In the genomic region with DNA sequence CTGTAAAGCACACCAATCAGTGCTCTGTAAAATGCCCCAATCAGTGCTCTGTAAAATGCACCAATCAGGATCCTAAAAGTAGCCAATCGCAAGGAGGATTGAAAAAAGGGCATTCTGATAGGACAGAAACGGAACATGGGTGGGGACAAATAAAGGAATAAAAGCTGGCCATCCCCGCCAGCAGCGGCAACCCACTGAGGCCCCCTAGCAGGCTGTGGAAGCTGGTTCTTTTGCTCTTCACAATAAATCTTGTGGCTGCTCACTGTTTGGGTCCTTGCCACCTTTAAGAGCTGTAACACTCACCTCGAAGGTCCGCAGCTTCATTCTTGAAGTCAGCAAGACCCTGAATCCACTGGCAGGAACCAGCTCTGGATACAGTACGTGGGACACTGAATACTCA, we compare ENCODE assay signal across 24 cellular contexts.
DNase-seq lines count a peak whose midpoint lies in the region; ATAC-seq, FAIRE-seq and TF ChIP-seq lines count a peak whose summit lies in the region.
"Had no signal": no experiment of that assay in that cellular context is flagged by ENCODE, and none has a peak within 500 bp of the region (broad histone marks: within the 10 kb centered on the region; RNA-seq: fewer than 3 reads in every experiment).

No MANE protein-coding gene starts in this region.

- H3K27ac ChIP-seq in DND-41 (ENCODE audit: low read length) (no peak overlapping the region), H1 (ENCODE audit: low read depth, low read length) (no peak overlapping the region), testis (no peak overlapping the region)
- H3K27ac ChIP-seq: RWPE1 had no signal

- no peak for ATAC-seq in DND-41 (ENCODE audit: insufficient read depth, low read depth)
- ATAC-seq: T-cell had no signal

- no peak overlapping the region for H2BK120ac ChIP-seq in H1 (replicated peaks; ENCODE audit: low read depth, low read length)

- H3K4me3 Mint-ChIP-seq in HFFc6 = no peak overlapping the region
- H3K4me3 Mint-ChIP-seq: CD4-positive, alpha-beta memory T cell; T-cell had no signal

- H4K5ac ChIP-seq in H1 (ENCODE audit: insufficient read length, low read depth, low read length) = no peak overlapping the region

- H3K27me3 ChIP-seq in DND-41 (ENCODE audit: insufficient read depth, low read length, poor library complexity) (no peaks in the 10 kb centered on the region), H1 (replicated peaks in 1 of 4; ENCODE audit: control insufficient read depth in 3 of 4, extremely low read depth in 1 of 4, insufficient read depth in 3 of 4, low read length in 3 of 4) (no peaks in the 10 kb centered on the region), testis (no peaks in the 10 kb centered on the region)

- POLR2A ChIA-PET in H1 (lab: Charles Lee; ENCODE audit: partially characterized antibody) = interaction anchor here (0.9 kb wide), 1 partner anchor 23 kb away, joined by 6 read pairs; no protein-coding TSS in a partner anchor

- no peak overlapping the region for H2BK5ac ChIP-seq in H1 (ENCODE audit: low read depth, low read length)

- H3K9me3 ChIP-seq in DND-41 (ENCODE audit: insufficient read depth, low read length, severe bottlenecking) = no peaks in the 10 kb centered on the region
- H3K9me3 ChIP-seq in H1 (ENCODE audit: insufficient read depth in 2 of 2, low read depth in 1 of 2, low read length in 1 of 2) = no peaks in the 10 kb centered on the region
- no peaks in the 10 kb centered on the region for H3K9me3 ChIP-seq in testis

- WGBS in H1 (ENCODE audit: extremely low coverage in 1 of 2, insufficient coverage in 1 of 2, insufficient read length in 1 of 2, insufficient replicate concordance in 2 of 2, low coverage in 1 of 2, low lambda C conversion rate in 2 of 2, missing lambda C conversion rate in 1 of 2), 2 experiments = 98% methylated on average over 7 of the region's 7 CpGs; no CpG with 5 or more reads in 1 of the 2 experiments
- WGBS in testis, 2 donors = 79 to 86% methylated on average over 7 of the region's 7 CpGs

- no peak overlapping the region for H2BK20ac ChIP-seq in H1 (ENCODE audit: low read length)

- H2AFZ ChIP-seq in DND-41 (ENCODE audit: low read depth, low read length) = no peak overlapping the region
- H2AFZ ChIP-seq in H1 (ENCODE audit: low read length) = no peak overlapping the region

- H4K20me1 ChIP-seq in DND-41 (ENCODE audit: insufficient read depth, low read length) = no peaks in the 10 kb centered on the region
- H4K20me1 ChIP-seq in H1 (replicated peaks in 1 of 2; ENCODE audit: control insufficient read depth in 1 of 2, insufficient read depth in 2 of 2, low read length in 2 of 2) = no peaks in the 10 kb centered on the region

- TF ChIP-seq RAD21 in H1 (IDR thresholded peaks at IDR 0.05 in 1 of 2, conservative IDR thresholded peaks at IDR 0.05 in 1 of 2; ENCODE audit: low read depth in 2 of 2, low read length in 2 of 2) = peak; percentile 20 to 35; a peak in 2 of 4 replicates

- H3K18ac ChIP-seq in H1 (ENCODE audit: extremely low read depth, low read length) = no peak overlapping the region

- FAIRE-seq in H1 (lab: Jason Lieb, UNC) = no peak
- FAIRE-seq: A204.1, GM12892 had no signal

- H3K36me3 Mint-ChIP-seq in HFFc6 (ENCODE audit: low read depth) = 0 out of 2 replicates have a peak, but pooled peaks cover 4% of the 10 kb centered on the region

- H2BK15ac ChIP-seq in H1 (ENCODE audit: low read length) = no peak overlapping the region

- H3K4me3 ChIP-seq in DND-41 (ENCODE audit: low read depth in 1 of 2, low read length in 2 of 2) (no peak overlapping the region), H1 (ENCODE audit: extremely low read depth in 1 of 4, insufficient read depth in 2 of 4, low read depth in 3 of 4, low read length in 4 of 4) (no peak overlapping the region), testis (no peak overlapping the region)

- H3K79me2 ChIP-seq in DND-41 (ENCODE audit: insufficient read depth, low read length) (no peaks in the 10 kb centered on the region), H1 (ENCODE audit: control insufficient read depth in 1 of 2, insufficient read depth in 2 of 2, low read length in 2 of 2) (no peaks in the 10 kb centered on the region)

- no peaks in the 10 kb centered on the region for H3K23me2 ChIP-seq in H1 (ENCODE audit: low read depth, low read length)

- intact Hi-C loops in testis (cut with DNase I; ENCODE audit: low total_unique reads) = no loop called here

- no peak overlapping the region for H3K4ac ChIP-seq in H1 (replicated peaks; ENCODE audit: insufficient read length, low read depth, low read length)

- no peak overlapping the region for H2AK5ac ChIP-seq in H1 (ENCODE audit: low read depth, low read length)

- no peak overlapping the region for H2BK12ac ChIP-seq in H1 (ENCODE audit: low read depth, low read length)

- no peak overlapping the region for H4K91ac ChIP-seq in H1 (replicated peaks; ENCODE audit: insufficient read length, low read length)

- TF ChIP-seq POLR2A in H1 (IDR thresholded peaks at IDR 0.05; ENCODE audit: control extremely low read depth in 1 of 2, low read depth in 2 of 2, low read length in 2 of 2) (no peak), testis (IDR thresholded peaks at IDR 0.05) (no peak)

- DNase-seq in DND-41 (no peak), NAMALWA (ENCODE audit: low spot score) (peak; percentile 23), H1 (ENCODE audit: low read depth in 1 of 2, low spot score in 2 of 2) (no peak), testis (peak; percentile 21), HFFc6 (no peak)
- DNase-seq in activated naive CD4-positive, alpha-beta T cell treated with anti-CD3 and anti-CD28 coated beads, Interleukin-2, amount 50 U/mL, for 16 hours = no peak
- no peak for DNase-seq in activated CD8-positive, alpha-beta memory T cell treated with anti-CD3 and anti-CD28 coated beads for 24 hours
- DNase-seq: AML-193; C1 segment of cervical spinal cord; CD4-positive, alpha-beta memory T cell; COR-L47; DMS79; GF-D8; H7; Karpas-422; NCI-H1092 treated with DMSO at 0.1 percent for 48 hours; NCI-H1436; NCI-H187 treated with DMSO at 0.1 percent for 48 hours; NCI-H526 treated with DMSO at 0.1 percent for 48 hours; SHP77; T-cell had no signal

- CTCF ChIA-PET in H1 (lab: Charles Lee; ENCODE audit: partially characterized antibody) = interaction anchor here (0.6 to 1.5 kb wide), 7 partner anchors 9 to 236 kb away, joined by 3 to 6 read pairs (median 3); no protein-coding TSS in a partner anchor

- no peak overlapping the region for H3K9ac ChIP-seq in DND-41 (ENCODE audit: low read depth, low read length)
- no peak overlapping the region for H3K9ac ChIP-seq in H1 (replicated peaks in 1 of 4; ENCODE audit: extremely low read depth in 1 of 4, low read depth in 3 of 4, low read length in 3 of 4)

- H3K4me1 ChIP-seq in DND-41 (ENCODE audit: insufficient read depth, low read length) (no peaks in the 10 kb centered on the region), H1 (replicated peaks in 1 of 4; ENCODE audit: control insufficient read depth in 3 of 4, insufficient read depth in 4 of 4, low read length in 3 of 4) (peaks cover 0 to 2% (median 0%) of the 10 kb centered on the region in 4 experiments; a peak in 2 of 7 replicates), testis (peaks cover 12% of the 10 kb centered on the region)

- no peak overlapping the region for H4K8ac ChIP-seq in H1 (ENCODE audit: extremely low read depth, insufficient read depth, low read length)

- no peak overlapping the region for H3K23ac ChIP-seq in H1 (ENCODE audit: insufficient read length)

- no peak overlapping the region for H3K56ac ChIP-seq in H1 (replicated peaks; ENCODE audit: insufficient read length, low read depth, low read length)

- no peak overlapping the region for H3K27ac Mint-ChIP-seq in HFFc6
- H3K27ac Mint-ChIP-seq: CD4-positive, alpha-beta memory T cell; T-cell had no signal

- no peak overlapping the region for H3K14ac ChIP-seq in H1 (ENCODE audit: insufficient read length)

- no peak overlapping the region for H3K4me2 ChIP-seq in DND-41 (ENCODE audit: insufficient read depth, low read length)
- no peak overlapping the region for H3K4me2 ChIP-seq in H1 (ENCODE audit: insufficient read depth in 1 of 2, low read depth in 2 of 2, low read length in 2 of 2)

- TF ChIP-seq CTCF in DND-41 (IDR thresholded peaks at IDR 0.05; ENCODE audit: borderline replicate concordance, extremely low read depth, low read length, poor library complexity, severe bottlenecking) (peak; percentile 14), H1 (IDR thresholded peaks at IDR 0.05; ENCODE audit: control extremely low read depth in 1 of 3, insufficient read depth in 1 of 3, low read depth in 1 of 3, low read length in 3 of 3) (peak in 1 of 3 experiments; percentile 7; a peak in 1 of 4 replicates), testis (IDR thresholded peaks at IDR 0.05) (no peak), HFFc6 (IDR thresholded peaks at IDR 0.05) (no peak)

- H3K4me1 Mint-ChIP-seq in HFFc6 (ENCODE audit: low read depth) = peaks cover 56% of the 10 kb centered on the region

- no peak for TF ChIP-seq EP300 in H1 (IDR thresholded peaks at IDR 0.05; ENCODE audit: borderline replicate concordance in 1 of 2, low read depth in 2 of 2, low read length in 2 of 2)

- no peaks in the 10 kb centered on the region for H3K27me3 Mint-ChIP-seq in HFFc6 (ENCODE audit: insufficient read depth)
- H3K27me3 Mint-ChIP-seq: CD4-positive, alpha-beta memory T cell; T-cell had no signal

- H3K36me3 ChIP-seq in DND-41 (ENCODE audit: insufficient read depth, low read length) (no peaks in the 10 kb centered on the region), H1 (ENCODE audit: control insufficient read depth in 2 of 4, insufficient read depth in 4 of 4, low read length in 3 of 4) (no peaks in the 10 kb centered on the region), testis (ENCODE audit: low read depth, missing control alignments) (no peaks in the 10 kb centered on the region)

- H3K79me1 ChIP-seq in H1 (ENCODE audit: low read depth, low read length) = no peaks in the 10 kb centered on the region

- 0 out of 2 replicates have a peak, but pooled peaks cover 3% of the 10 kb centered on the region for H3K9me3 Mint-ChIP-seq in HFFc6
- H3K9me3 Mint-ChIP-seq: CD4-positive, alpha-beta memory T cell; T-cell had no signal

TF ChIP-seq in H1, 55 proteins besides CTCF, POLR2A, EP300 and RAD21:
- TF ChIP-seq SP1 (IDR thresholded peaks at IDR 0.05; ENCODE audit: low read depth, low read length) (0 out of 2 replicates have a peak, but pooled peaks have one; percentile 17), SIN3A (conservative IDR thresholded peaks at IDR 0.05 in 1 of 2, IDR thresholded peaks at IDR 0.05 in 1 of 2; ENCODE audit: low read depth in 1 of 2, low read length in 2 of 2) (no peak)

Comparison
In these comparisons a context has a peak if more than half of its experiments do, and no peak if none do; other contexts are left out.
1. DNase-seq: peak in NAMALWA (single experiment) and testis (single experiment); none in DND-41 (single experiment), H1 (0 of 2), activated naive CD4-positive, alpha-beta T cell treated with anti-CD3 and anti-CD28 coated beads, Interleukin-2, amount 50 U/mL, for 16 hours (single experiment), HFFc6 (single experiment) and activated CD8-positive, alpha-beta memory T cell treated with anti-CD3 and anti-CD28 coated beads for 24 hours (single experiment).